ENCODE assay signal across 14 cellular contexts in genomic region chr9:29322240-29322639, GRCh38.
DNase-seq lines count a peak whose midpoint lies in the region; ATAC-seq and TF ChIP-seq lines count a peak whose summit lies in the region.
"Had no signal": no experiment of that assay in that cellular context is flagged by ENCODE, and none has a peak within 500 bp of the region (broad histone marks: within the 10 kb centered on the region; RNA-seq: fewer than 3 reads in every experiment).

No MANE protein-coding gene starts in this region.

- no peak for TF ChIP-seq CTCF in GM10266 (IDR thresholded peaks at IDR 0.05; ENCODE audit: control insufficient read depth, insufficient read depth, low read depth, missing control alignments)

- no peak overlapping the region for H3K4me3 ChIP-seq in MG63
- H3K4me3 ChIP-seq: transverse colon had no signal

- peak; percentile 83 for ATAC-seq in GM19463 (IDR thresholded peaks at IDR 0.05; ENCODE audit: unreplicated experiment)
- ATAC-seq in HG02981 (IDR thresholded peaks at IDR 0.05; ENCODE audit: unreplicated experiment), result peak; percentile 79
- ATAC-seq: activated T-cell treated with anti-CD3 and anti-CD28 coated beads, Interleukin-2, amount 50 U/mL, for 4 hours had no signal

- H3K9me3 ChIP-seq in MG63, result no peaks in the 10 kb centered on the region
- H3K9me3 ChIP-seq: Caco-2, transverse colon had no signal

- no peaks in the 10 kb centered on the region for H3K27me3 ChIP-seq in MG63
- H3K27me3 ChIP-seq: transverse colon had no signal

- peak; percentile 45 for DNase-seq in GM10266 (ENCODE audit: extremely low spot score)
- DNase-seq in NAMALWA (ENCODE audit: low spot score), result peak; percentile 2
- DNase-seq in MG63, result no peak
- DNase-seq in COR-L47 (lab: John Stamatoyannopoulos, UW), result no peak
- no peak for DNase-seq in epidermal melanocyte (ENCODE audit: insufficient read length, low spot score)
- DNase-seq in DMS53 treated with DMSO at 0.1 percent for 48 hours (lab: John Stamatoyannopoulos, UW; ENCODE audit: unreplicated experiment), result no peak
- DNase-seq: activated CD4-positive, CD25-positive, alpha-beta regulatory T cell; activated T-cell treated with anti-CD3 and anti-CD28 coated beads, Interleukin-2, amount 50 U/mL, for 4 hours; aorta; Caco-2; NCI-H2081 treated with DMSO at 0.1 percent for 48 hours; transverse colon had no signal

- no peaks in the 10 kb centered on the region for H3K36me3 ChIP-seq in MG63
- H3K36me3 ChIP-seq: transverse colon had no signal

Comparison
In these comparisons a context has a peak if more than half of its experiments do, and no peak if none do; other contexts are left out.
1. DNase-seq: peak in GM10266 (single experiment) and NAMALWA (single experiment); none in MG63 (single experiment), COR-L47 (single experiment), epidermal melanocyte (single experiment) and DMS53 treated with DMSO at 0.1 percent for 48 hours (single experiment).